In the genomic region with DNA sequence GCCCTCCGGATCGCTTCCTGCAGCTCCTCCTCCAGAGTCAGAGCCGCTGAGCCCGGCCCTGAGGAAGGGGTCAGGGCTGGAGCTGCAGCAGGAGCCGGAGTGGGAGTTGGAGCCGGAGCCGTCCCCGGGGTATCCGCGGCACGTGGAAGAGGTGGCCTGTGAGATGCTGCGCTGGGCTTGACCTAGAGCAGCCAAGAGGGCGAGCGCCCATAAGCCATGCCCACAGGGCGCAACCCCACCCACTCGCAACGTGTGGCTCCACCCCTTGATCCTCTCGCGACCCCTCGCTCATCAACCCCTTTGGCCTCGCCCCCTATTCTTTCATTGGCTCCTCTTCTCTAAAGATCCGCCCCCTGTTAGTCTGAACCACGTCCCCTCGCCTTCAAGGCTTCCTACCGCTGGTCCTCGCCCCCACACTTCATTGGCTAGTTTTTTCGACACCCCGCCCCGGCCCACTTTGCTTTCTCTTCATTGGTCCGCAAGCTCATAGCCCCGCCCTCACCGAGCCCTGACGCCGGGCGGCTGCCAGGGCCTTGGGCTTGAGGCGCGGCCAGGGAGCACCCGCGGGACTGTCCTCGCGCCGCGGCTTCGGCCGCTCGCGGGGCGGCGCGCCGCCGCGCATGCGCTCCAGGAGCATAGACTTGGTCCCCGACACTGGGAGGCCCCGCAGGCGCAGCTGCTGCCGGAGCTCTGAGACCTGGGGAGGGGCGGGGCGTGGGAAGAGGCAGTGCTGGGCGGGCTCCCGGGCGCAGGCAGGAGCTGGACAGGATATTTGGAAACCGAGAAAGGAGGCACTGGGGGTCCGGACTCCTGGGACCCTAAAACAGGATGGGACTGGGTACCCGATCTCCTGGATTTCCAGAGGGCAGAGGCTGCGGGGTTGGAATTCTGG, we compare ENCODE assay signal across 8 cellular contexts. TPM values are rescaled to one million over a fixed set of nuclear protein-coding genes. Genes with fewer than 3 reads are reported as not detected.
DNase-seq lines count a peak whose midpoint lies in the region; ATAC-seq and TF ChIP-seq lines count a peak whose summit lies in the region.

No MANE protein-coding gene starts in this region.

- peak overlapping the region; percentile 95 for H3K14ac ChIP-seq in trophoblast cell (ENCODE audit: low read length)

- H2BK120ac ChIP-seq in trophoblast cell (ENCODE audit: insufficient read depth, low read length, poor library complexity): peak overlapping the region; percentile 60

- intact Hi-C loops in heart left ventricle (cut with DNase I): loop anchor here in 7 of 10 donors (5.0 to 10.0 kb wide), 2 partner anchors 37 to 69 kb away; partner anchors contain the start of gene CA11 (in 1 of the 7)
- intact Hi-C loops in transverse colon (cut with DNase I; ENCODE audit: low total_unique reads): no loop called here

- H3K9ac ChIP-seq in adipocyte (ENCODE audit: low read length): peak overlapping the region; percentile 90
- H3K9ac ChIP-seq in trophoblast cell (ENCODE audit: low read length): peak overlapping the region; percentile 63

- peak overlapping the region; percentile 76 for H4K12ac ChIP-seq in trophoblast cell (ENCODE audit: low read depth, low read length)

- in situ Hi-C loops in transverse colon (cut with MboI; ENCODE audit: low pct_ligation_motif_present in 1 of 4, low pct_unique_long_range_greater_than_20kb in 1 of 4, low sequenced_read_pairs in 3 of 4): no loop called here

- H2AFZ ChIP-seq in trophoblast cell (ENCODE audit: insufficient read depth, low read length, poor library complexity): peak overlapping the region; percentile 68

- no peak overlapping the region for H2BK12ac ChIP-seq in trophoblast cell (ENCODE audit: low read length)

- H3K4me1 ChIP-seq in adipocyte (ENCODE audit: control insufficient read depth, insufficient read depth, low read length) (peaks cover 28% of the 10 kb centered on the region), heart left ventricle (peaks cover 4 to 53% (median 34%) of the 10 kb centered on the region in 12 donors), trophoblast cell (ENCODE audit: control insufficient read depth in 1 of 2, insufficient read depth in 2 of 2, low read length in 2 of 2) (peaks cover 13 to 20% of the 10 kb centered on the region in 2 experiments), transverse colon (peaks cover 16 to 39% (median 35%) of the 10 kb centered on the region in 4 donors)

- H3K4me3 ChIP-seq in GM12864 (ENCODE audit: low read depth, low read length) (peak overlapping the region; percentile 81), adipocyte (ENCODE audit: low read length) (peak overlapping the region; percentile 84), heart left ventricle (peak overlapping the region; percentile 45 to 84 (median 68)), trophoblast cell (ENCODE audit: low read depth, low read length) (peak overlapping the region; percentile 76), transverse colon (peak overlapping the region; percentile 49 to 75 (median 58))

- H3K79me1 ChIP-seq in trophoblast cell (ENCODE audit: low read length): peaks cover 7% of the 10 kb centered on the region

- H3K4me2 ChIP-seq in trophoblast cell (ENCODE audit: low read length): peak overlapping the region; percentile 92

- peak overlapping the region; percentile 95 for H2AK5ac ChIP-seq in trophoblast cell (ENCODE audit: low read length)

- no peak overlapping the region for H3K23ac ChIP-seq in trophoblast cell (ENCODE audit: low read length)

- H3K27me3 ChIP-seq in adipocyte (replicated peaks; ENCODE audit: control insufficient read depth, insufficient read depth, low read length) (no peaks in the 10 kb centered on the region), heart left ventricle (no peaks in the 10 kb centered on the region), trophoblast cell (ENCODE audit: insufficient read depth, low read length) (no peaks in the 10 kb centered on the region), transverse colon (no peaks in the 10 kb centered on the region)

- H3K79me2 ChIP-seq in trophoblast cell (ENCODE audit: control insufficient read depth, insufficient read depth, low read length, poor library complexity): peaks cover 6% of the 10 kb centered on the region

- H3K36me3 ChIP-seq in adipocyte (ENCODE audit: control insufficient read depth, insufficient read depth, low read length, severe bottlenecking) (no peaks in the 10 kb centered on the region), heart left ventricle (no peaks in the 10 kb centered on the region), trophoblast cell (ENCODE audit: control insufficient read depth in 1 of 2, insufficient read depth in 2 of 2, low read length in 2 of 2) (no peaks in the 10 kb centered on the region), transverse colon (no peaks in the 10 kb centered on the region)

- 0 to 1% (median 1%) methylated on average over 52 to 67 of the region's 67 CpGs for WGBS in heart left ventricle, 4 donors
- no CpG with 5 or more reads among the region's 67 CpGs for WGBS in trophoblast cell (ENCODE audit: extremely low coverage, insufficient coverage, insufficient read length)
- WGBS in transverse colon (ENCODE audit: low coverage in 1 of 2), 2 donors: 0 to 1% methylated on average over 15 to 51 of the region's 67 CpGs

- no peak for TF ChIP-seq EP300 in transverse colon (IDR thresholded peaks at IDR 0.05; ENCODE audit: low read depth)

- H3K27ac ChIP-seq in heart left ventricle: peak overlapping the region; percentile 76 to 91 (median 87)
- peak overlapping the region; percentile 40 for H3K27ac ChIP-seq in trophoblast cell (ENCODE audit: low read depth, low read length)
- peak overlapping the region; percentile 85 to 93 (median 90) for H3K27ac ChIP-seq in transverse colon

- peak overlapping the region; percentile 54 for H2BK5ac ChIP-seq in trophoblast cell (ENCODE audit: low read depth, low read length, poor library complexity)

- H3K9me3 ChIP-seq in adipocyte (ENCODE audit: control insufficient read depth, low read length) (peaks cover 4% of the 10 kb centered on the region), heart left ventricle (peaks cover 0 to 5% (median 0%) of the 10 kb centered on the region in 12 donors), trophoblast cell (ENCODE audit: insufficient read depth, low read depth, low read length) (peaks cover 4% of the 10 kb centered on the region), transverse colon (no peaks in the 10 kb centered on the region)

- TF ChIP-seq CTCF in GM12864 (IDR thresholded peaks at IDR 0.05; ENCODE audit: low read depth, low read length, missing control alignments) (no peak), heart left ventricle (IDR thresholded peaks at IDR 0.05) (peak in 1 of 12 donors; percentile 16), transverse colon (IDR thresholded peaks at IDR 0.05) (no peak)

- TF ChIP-seq POLR2A in heart left ventricle (IDR thresholded peaks at IDR 0.05) (peak in 1 of 2 donors; percentile 50), transverse colon (IDR thresholded peaks at IDR 0.05) (peak; percentile 64)

- peak overlapping the region; percentile 97 for H4K8ac ChIP-seq in trophoblast cell (ENCODE audit: low read depth, low read length)

- H3K4ac ChIP-seq in trophoblast cell (ENCODE audit: low read depth, low read length): peak overlapping the region; percentile 63

- ATAC-seq in HG02678 (IDR thresholded peaks at IDR 0.05; ENCODE audit: unreplicated experiment): peak; percentile 87
- ATAC-seq in heart left ventricle: peak; percentile 91 to 94 (median 92)

- peak overlapping the region; percentile 60 for H3K18ac ChIP-seq in trophoblast cell (ENCODE audit: low read length)

- peak overlapping the region; percentile 94 for H4K91ac ChIP-seq in trophoblast cell (ENCODE audit: low read depth, low read length)

- DNase-seq in GM12864 (ENCODE audit: low read depth) (peak; percentile 97), NCI-H1105 treated with DMSO at 0.1 percent for 48 hours (lab: John Stamatoyannopoulos, UW) (peak; percentile 99), SW 1271 (lab: John Stamatoyannopoulos, UW) (peak; percentile 95 to 98), adipocyte (ENCODE audit: low read depth) (peak; percentile 100), heart left ventricle (peak; percentile 99 to 100 (median 99)), trophoblast cell (peak; percentile 99), transverse colon (peak; percentile 99)

RNA-seq across cellular contexts. Expression of gene MAMSTR, which starts 5.4 kb away (rescaled TPM):
- 1 to 10 TPM in 7 of 9 donors, under 1 TPM in 2; 0.65 to 5.5 (median 1.7) TPM for total RNA-seq in heart left ventricle
- polyA plus RNA-seq in heart left ventricle: 1 to 10 TPM; 2.0 to 3.7 TPM
- 0.82 and 0.86 TPM in 2 replicates for polyA plus RNA-seq in trophoblast cell (2013)
- 1 to 10 TPM in 2 of 4 donors, under 1 TPM in 1, not detected in 1; 0.55 to 2.2 (median 1.6) TPM for total RNA-seq in transverse colon

RNA-seq across cellular contexts. Expression of gene FUT2, which starts 18.3 kb away (rescaled TPM):
- under 1 TPM in 1 of 9 donors, not detected in 8; 0.14 TPM for total RNA-seq in heart left ventricle
- under 1 TPM in 1 of 2 donors, not detected in 1; 0.19 TPM for polyA plus RNA-seq in heart left ventricle
- not detected in 2 replicates for polyA plus RNA-seq in trophoblast cell (2013)
- 10 to 100 TPM; 32.5 to 68.6 (median 55.1) TPM for total RNA-seq in transverse colon

RNA-seq across cellular contexts. Expression of gene RASIP1, which starts 26.3 kb away (rescaled TPM):
- 10 to 100 TPM; 10.0 to 28.1 (median 15.3) TPM for total RNA-seq in heart left ventricle
- polyA plus RNA-seq in heart left ventricle: 10 to 100 TPM; 14.6 to 15.7 TPM
- 0.53 and 0.64 TPM in 2 replicates for polyA plus RNA-seq in trophoblast cell (2013)
- total RNA-seq in transverse colon: 10 to 100 TPM in 2 of 4 donors, 1 to 10 TPM in 2; 3.0 to 11.1 (median 7.0) TPM

RNA-seq across cellular contexts. Expression of gene IZUMO1, which starts 32.6 kb away (rescaled TPM):
- under 1 TPM; 0.13 to 0.56 (median 0.42) TPM for total RNA-seq in heart left ventricle
- polyA plus RNA-seq in heart left ventricle: under 1 TPM; 0.53 to 0.93 TPM
- 0.08 and 0.10 TPM in 2 replicates for polyA plus RNA-seq in trophoblast cell (2013)
- not detected for total RNA-seq in transverse colon

RNA-seq across cellular contexts. Expression of gene FUT1, which starts 38.3 kb away (rescaled TPM):
- total RNA-seq in heart left ventricle (1 to 10 TPM; 1.8 to 6.2 (median 2.7) TPM), transverse colon (under 1 TPM; 0.27 to 1.00 (median 0.58) TPM)
- 1 to 10 TPM; 2.3 to 3.0 TPM for polyA plus RNA-seq in heart left ventricle
- polyA plus RNA-seq in trophoblast cell (2013): 0.71 and 0.79 TPM in 2 replicates

Comparison
In these comparisons a context has a peak if more than half of its experiments do, and no peak if none do; other contexts are left out.
1. Peak in every context shown above with its lines: DNase-seq, ATAC-seq, H3K4me3 ChIP-seq and H3K27ac ChIP-seq.
2. RNA of gene FUT2, which starts 18.3 kb away (total RNA-seq): 32.5 to 68.6 TPM in transverse colon; 0.14 TPM in heart left ventricle; every median in the first group is over 10 times any median in the second.